In genomic region chr10:80406249-80406648, GRCh38 we compare ENCODE assay signal across 28 cellular contexts. TPM values are rescaled to one million over a fixed set of nuclear protein-coding genes. Genes with fewer than 3 reads are reported as not detected.
A peak's percentile ranks its signal among the peaks of the same experiment; 100 is the strongest.
DNase-seq lines count a peak whose midpoint lies in the region; ATAC-seq, FAIRE-seq and TF ChIP-seq lines count a peak whose summit lies in the region.
"Had no signal": no experiment of that assay in that cellular context is flagged by ENCODE, and none has a peak within 500 bp of the region (broad histone marks: within the 10 kb centered on the region; RNA-seq: fewer than 3 reads in every experiment).

No MANE protein-coding gene starts in this region.

- BruUV-seq in endothelial cell of umbilical vein (replicated peaks; lab: Mats Ljungman, UMichigan) = no TSS peak
- no TSS peak for BruUV-seq in PC-9 (replicated peaks; lab: Mats Ljungman, UMichigan)

- peak overlapping the region; percentile 40 for H3K4me3 Mint-ChIP-seq in nephron progenitor cell
- H3K4me3 Mint-ChIP-seq: activated T-cell treated with anti-CD3 and anti-CD28 coated beads, Interleukin-2, amount 50 U/mL, for 72 hours had no signal

- 45 to 67% methylated on average over 4 of the region's 4 CpGs for WGBS in heart right ventricle, 2 donors
- WGBS in trophoblast cell (ENCODE audit: extremely low coverage, insufficient coverage, insufficient read length) = no CpG with 5 or more reads among the region's 4 CpGs
- 62 to 71% methylated on average over 4 of the region's 4 CpGs for WGBS in body of pancreas, 2 donors

- H4K91ac ChIP-seq in trophoblast cell (ENCODE audit: low read depth, low read length) = no peak overlapping the region

- POLR2A ChIA-PET in endothelial cell of umbilical vein (lab: Charles Lee) (no interaction called here), PC-9 (lab: Charles Lee; ENCODE audit: unreplicated experiment) (interaction anchor here (1.0 kb wide), 1 partner anchor 18 kb away, joined by 6 read pairs; no protein-coding TSS in a partner anchor)

- H3K79me2 ChIP-seq in endothelial cell of umbilical vein (ENCODE audit: control insufficient read depth, insufficient read depth, low read length) = peaks cover 28% of the 10 kb centered on the region
- H3K79me2 ChIP-seq in PC-9 (ENCODE audit: low read depth) = peaks cover 25% of the 10 kb centered on the region
- peaks cover 5% of the 10 kb centered on the region for H3K79me2 ChIP-seq in trophoblast cell (ENCODE audit: control insufficient read depth, insufficient read depth, low read length, poor library complexity)

- H3K27me3 Mint-ChIP-seq in nephron progenitor cell (ENCODE audit: low read depth, poor library complexity) = no peaks in the 10 kb centered on the region

- H3K4me2 ChIP-seq in endothelial cell of umbilical vein (ENCODE audit: insufficient read depth, low read length) = no peak overlapping the region
- H3K4me2 ChIP-seq in PC-9 = no peak overlapping the region
- no peak overlapping the region for H3K4me2 ChIP-seq in trophoblast cell (ENCODE audit: low read length)
- H3K4me2 ChIP-seq: SK-N-SH had no signal

- H2BK12ac ChIP-seq in trophoblast cell (ENCODE audit: low read length) = no peak overlapping the region

- peak overlapping the region; percentile 92 for H3K27ac Mint-ChIP-seq in nephron progenitor cell
- H3K27ac Mint-ChIP-seq: activated T-cell treated with anti-CD3 and anti-CD28 coated beads, Interleukin-2, amount 50 U/mL, for 72 hours had no signal

- H3K4me1 ChIP-seq in heart right ventricle (peaks cover 3 to 49% (median 31%) of the 10 kb centered on the region in 9 donors), endothelial cell of umbilical vein (ENCODE audit: control insufficient read depth, extremely low read depth, insufficient read depth, low read length) (peaks cover 21% of the 10 kb centered on the region), PC-9 (replicated peaks; ENCODE audit: insufficient read depth) (peaks cover 24% of the 10 kb centered on the region), trophoblast cell (ENCODE audit: control insufficient read depth in 1 of 2, insufficient read depth in 2 of 2, low read length in 2 of 2) (peaks cover 15 to 16% of the 10 kb centered on the region in 2 experiments), body of pancreas (peaks cover 28% of the 10 kb centered on the region)
- H3K4me1 ChIP-seq: breast epithelium had no signal

- H2BK120ac ChIP-seq in trophoblast cell (ENCODE audit: insufficient read depth, low read length, poor library complexity) = no peak overlapping the region

- no peaks in the 10 kb centered on the region for H4K20me1 ChIP-seq in endothelial cell of umbilical vein (replicated peaks; ENCODE audit: control insufficient read depth, extremely low read depth, insufficient read depth, low read length)
- no peaks in the 10 kb centered on the region; the same call in 1 of the 2 replicates for H4K20me1 ChIP-seq in PC-9 (ENCODE audit: insufficient read depth)

- ATAC-seq in heart right ventricle (peak in 1 of 8 donors; percentile 16), left ventricle myocardium superior (no peak), body of pancreas (no peak)
- ATAC-seq: activated T-cell treated with anti-CD3 and anti-CD28 coated beads, Interleukin-2, amount 50 U/mL, for 72 hours; GM12878; left cardiac atrium; naive thymus-derived CD8-positive, alpha-beta T cell; upper lobe of right lung had no signal

- H3K14ac ChIP-seq in trophoblast cell (ENCODE audit: low read length) = no peak overlapping the region

- H3K27ac ChIP-seq in heart right ventricle (peak overlapping the region in 6 of 10 donors; percentile 18 to 83 (median 38)), endothelial cell of umbilical vein (ENCODE audit: insufficient read depth, low read depth, low read length) (no peak overlapping the region), PC-9 (no peak overlapping the region), trophoblast cell (ENCODE audit: low read depth, low read length) (no peak overlapping the region), body of pancreas (no peak overlapping the region)
- H3K27ac ChIP-seq: upper lobe of right lung had no signal

- no peaks in the 10 kb centered on the region for H3K9me3 Mint-ChIP-seq in nephron progenitor cell
- H3K9me3 Mint-ChIP-seq: activated T-cell treated with anti-CD3 and anti-CD28 coated beads, Interleukin-2, amount 50 U/mL, for 72 hours; naive thymus-derived CD8-positive, alpha-beta T cell had no signal

- H3K4ac ChIP-seq in trophoblast cell (ENCODE audit: low read depth, low read length) = no peak overlapping the region

- CTCF ChIA-PET in endothelial cell of umbilical vein (lab: Charles Lee) = interaction anchor here (1.0 to 1.2 kb wide), 6 partner anchors 10 to 190 kb away, joined by 3 to 4 read pairs (median 3); no protein-coding TSS in a partner anchor
- CTCF ChIA-PET in PC-9 (lab: Charles Lee) = no interaction called here

- H3K79me1 ChIP-seq in trophoblast cell (ENCODE audit: low read length) = peaks cover 11% of the 10 kb centered on the region

- peaks cover 52% of the 10 kb centered on the region for H3K4me1 Mint-ChIP-seq in nephron progenitor cell

- H3K9me1 ChIP-seq in endothelial cell of umbilical vein (replicated peaks; ENCODE audit: control insufficient read depth, extremely low read depth, insufficient read depth, low read length) = no peaks in the 10 kb centered on the region

- dilution Hi-C loops in endothelial cell of umbilical vein (cut with MboI; ENCODE audit: extremely low pct_ligation_motif_present, low sequenced_read_pairs) = no loop called here

- H4K8ac ChIP-seq in trophoblast cell (ENCODE audit: low read depth, low read length) = no peak overlapping the region

- no peak overlapping the region for H3K18ac ChIP-seq in trophoblast cell (ENCODE audit: low read length)

- H3K9ac ChIP-seq in endothelial cell of umbilical vein (replicated peaks; ENCODE audit: extremely low read depth, insufficient read depth, low read length) = no peak overlapping the region
- H3K9ac ChIP-seq in trophoblast cell (ENCODE audit: low read length) = no peak overlapping the region
- H3K9ac ChIP-seq: SK-N-SH had no signal

- no peaks in the 10 kb centered on the region for H3K9me2 ChIP-seq in PC-9 (ENCODE audit: insufficient read depth)
- H3K9me2 ChIP-seq: SK-N-SH had no signal

- no peak for TF ChIP-seq CTCF in heart right ventricle (IDR thresholded peaks at IDR 0.05)
- TF ChIP-seq CTCF in endothelial cell of umbilical vein (IDR thresholded peaks at IDR 0.05; ENCODE audit: extremely low read depth in 1 of 2, insufficient read depth in 1 of 2, low read depth in 1 of 2, low read length in 2 of 2) = no peak
- no peak for TF ChIP-seq CTCF in nephron progenitor cell (IDR thresholded peaks at IDR 0.05)
- no peak for TF ChIP-seq CTCF in PC-9 (conservative IDR thresholded peaks at IDR 0.05)
- no peak for TF ChIP-seq CTCF in body of pancreas (IDR thresholded peaks at IDR 0.05)

- H3K9me3 ChIP-seq in heart right ventricle (no peaks in the 10 kb centered on the region), endothelial cell of umbilical vein (replicated peaks; ENCODE audit: control insufficient read depth, insufficient read depth, low read length) (no peaks in the 10 kb centered on the region), PC-9 (ENCODE audit: insufficient read depth, low read depth) (no peaks in the 10 kb centered on the region), trophoblast cell (ENCODE audit: insufficient read depth, low read depth, low read length) (no peaks in the 10 kb centered on the region), body of pancreas (no peaks in the 10 kb centered on the region)
- H3K9me3 ChIP-seq: BE2C, breast epithelium, SK-N-SH, upper lobe of right lung had no signal

- no peak overlapping the region for H2AK5ac ChIP-seq in trophoblast cell (ENCODE audit: low read length)

- FAIRE-seq in endothelial cell of umbilical vein (lab: Jason Lieb, UNC) = no peak
- FAIRE-seq: A204.1, GM12878, HTR-8/SVneo had no signal

- no peak overlapping the region for H2BK5ac ChIP-seq in trophoblast cell (ENCODE audit: low read depth, low read length, poor library complexity)

- intact Hi-C loops in heart right ventricle (cut with DNase I) = loop anchor here in 1 of 10 donors (5.0 kb wide), 1 partner anchor 46 kb away; the partner anchor contains the start of gene TSPAN14
- intact Hi-C loops in left ventricle myocardium superior (cut with micrococcal nuclease) = no loop called here
- intact Hi-C loops in endothelial cell of umbilical vein (cut with micrococcal nuclease) = no loop called here
- intact Hi-C loops in PC-9 (cut with micrococcal nuclease; ENCODE audit: unreplicated experiment) = no loop called here
- intact Hi-C loops in body of pancreas (cut with DNase I) = no loop called here

- H3K36me3 ChIP-seq in heart right ventricle = no peaks in the 10 kb centered on the region
- no peaks in the 10 kb centered on the region for H3K36me3 ChIP-seq in endothelial cell of umbilical vein (ENCODE audit: control insufficient read depth in 2 of 2, extremely low read depth in 1 of 2, insufficient read depth in 2 of 2, low read length in 2 of 2)
- no peaks in the 10 kb centered on the region for H3K36me3 ChIP-seq in PC-9 (ENCODE audit: low read depth)
- H3K36me3 ChIP-seq in trophoblast cell (ENCODE audit: control insufficient read depth in 1 of 2, insufficient read depth in 2 of 2, low read length in 2 of 2) = no peaks in the 10 kb centered on the region
- no peaks in the 10 kb centered on the region for H3K36me3 ChIP-seq in body of pancreas (replicated peaks in 1 of 2; ENCODE audit: insufficient read depth in 1 of 2, low read depth in 2 of 2)
- H3K36me3 ChIP-seq: BE2C, breast epithelium, upper lobe of right lung had no signal

- H3F3A ChIP-seq in PC-9 (ENCODE audit: insufficient read depth, low read depth) = peaks cover 20% of the 10 kb centered on the region; the same call in 1 of the 2 replicates

- TF ChIP-seq POLR2A in endothelial cell of umbilical vein (IDR thresholded peaks at IDR 0.05; ENCODE audit: low read depth, low read length) (no peak), body of pancreas (IDR thresholded peaks at IDR 0.05) (no peak)

- no peak overlapping the region for H3K23ac ChIP-seq in trophoblast cell (ENCODE audit: low read length)

- H3K27me3 ChIP-seq in heart right ventricle = peaks cover 0 to 9% (median 0%) of the 10 kb centered on the region in 7 donors
- no peaks in the 10 kb centered on the region for H3K27me3 ChIP-seq in endothelial cell of umbilical vein (ENCODE audit: control insufficient read depth in 2 of 2, insufficient read depth in 2 of 2, low read length in 2 of 2)
- H3K27me3 ChIP-seq in PC-9 (ENCODE audit: insufficient read depth, low read depth) = no peaks in the 10 kb centered on the region
- H3K27me3 ChIP-seq in trophoblast cell (ENCODE audit: insufficient read depth, low read length) = no peaks in the 10 kb centered on the region
- H3K27me3 ChIP-seq in body of pancreas = no peaks in the 10 kb centered on the region
- H3K27me3 ChIP-seq: BE2C, breast epithelium, upper lobe of right lung had no signal

- no peaks in the 10 kb centered on the region for H3K36me3 Mint-ChIP-seq in nephron progenitor cell (ENCODE audit: low read depth)
- H3K36me3 Mint-ChIP-seq: naive thymus-derived CD8-positive, alpha-beta T cell had no signal

- H3K4me3 ChIP-seq in heart right ventricle (no peak overlapping the region), endothelial cell of umbilical vein (replicated peaks in 1 of 3; ENCODE audit: insufficient read depth in 1 of 3, low read depth in 1 of 3, low read length in 3 of 3) (no peak overlapping the region), PC-9 (no peak overlapping the region), trophoblast cell (ENCODE audit: low read depth, low read length) (no peak overlapping the region), body of pancreas (no peak overlapping the region)
- H3K4me3 ChIP-seq: breast epithelium, GM12878, upper lobe of right lung had no signal

- DNase-seq in heart right ventricle (no peak), left ventricle myocardium superior (no peak), endothelial cell of umbilical vein (ENCODE audit: low read depth, low spot score) (peak; percentile 34), nephron progenitor cell (no peak), PC-9 (no peak), trophoblast cell (no peak), NCI-H2196 (lab: John Stamatoyannopoulos, UW; ENCODE audit: unreplicated experiment) (no peak), body of pancreas (no peak)
- DNase-seq: activated CD4-positive, alpha-beta T cell treated with anti-CD3 and anti-CD28 coated beads for 48 hours; activated naive CD4-positive, alpha-beta T cell treated with Interleukin-2 at 50 U/mL for 16 hours; activated T-cell treated with anti-CD3 and anti-CD28 coated beads, Interleukin-2, amount 50 U/mL, for 72 hours; BE2C; cortex of kidney; DND-41; left cardiac atrium; naive thymus-derived CD8-positive, alpha-beta T cell; NCI-H748 treated with DMSO at 0.1 percent for 48 hours; RPMI8226; SK-N-SH; T-helper 2 cell; upper lobe of right lung had no signal

- no peak overlapping the region for H4K12ac ChIP-seq in trophoblast cell (ENCODE audit: low read depth, low read length)

- H2AFZ ChIP-seq in endothelial cell of umbilical vein (ENCODE audit: low read depth, low read length) (no peak overlapping the region), PC-9 (no peak overlapping the region), trophoblast cell (ENCODE audit: insufficient read depth, low read length, poor library complexity) (no peak overlapping the region)

RNA-seq across cellular contexts. Expression of gene PRXL2A, which starts 2.1 kb away (rescaled TPM):
- 100 to 1,000 TPM in 3 of 10 donors, 10 to 100 TPM in 7; 57.3 to 135 (median 84.3) TPM for total RNA-seq in heart right ventricle
- 10 to 100 TPM; 46.0 to 54.6 TPM for polyA plus RNA-seq in heart right ventricle
- 119 TPM for total RNA-seq in left ventricle myocardium superior
- total RNA-seq in endothelial cell of umbilical vein = 290 and 321 TPM in 2 replicates
- polyA plus RNA-seq in endothelial cell of umbilical vein = 68.1 and 113 TPM in 2 replicates
- 215 and 226 TPM in 2 replicates for polyA plus RNA-seq in endothelial cell of umbilical vein (2011; cell fraction: cytosol; rRNA removed)
- polyA plus RNA-seq in endothelial cell of umbilical vein (2011; cell fraction: nucleus; rRNA removed) = 92.3 and 112 TPM in 2 replicates
- 256 and 281 TPM in 2 replicates for polyA plus RNA-seq in endothelial cell of umbilical vein (2012)
- polyA minus RNA-seq in endothelial cell of umbilical vein = 99.3 and 99.6 TPM in 2 replicates
- polyA minus RNA-seq in endothelial cell of umbilical vein (2011; cell fraction: cytosol; rRNA and poly(A)+ RNA removed) = 8.0 TPM
- 28.6 and 41.4 TPM in 2 replicates for polyA minus RNA-seq in endothelial cell of umbilical vein (2011; cell fraction: nucleus; rRNA and poly(A)+ RNA removed)
- total RNA-seq in PC-9 (2021) = 88.7 and 105 TPM in 2 replicates
- polyA plus RNA-seq in trophoblast cell (2013) = 41.6 and 43.8 TPM in 2 replicates
- total RNA-seq in body of pancreas = 100 to 1,000 TPM in 1 of 2 donors, 10 to 100 TPM in 1; 40.7 to 110 TPM

RNA-seq across cellular contexts. Expression of gene TSPAN14, which starts 47.9 kb away (rescaled TPM):
- total RNA-seq in heart right ventricle (10 to 100 TPM; 21.7 to 57.2 (median 27.6) TPM), left ventricle myocardium superior (41.2 TPM), endothelial cell of umbilical vein (237 and 242 TPM in 2 replicates), PC-9 (2021) (114 and 135 TPM in 2 replicates), body of pancreas (10 to 100 TPM; 22.3 to 63.0 TPM)
- polyA plus RNA-seq in heart right ventricle (10 to 100 TPM; 16.9 to 35.0 TPM), endothelial cell of umbilical vein (210 and 211 TPM in 2 replicates)
- polyA plus RNA-seq in endothelial cell of umbilical vein (2011; cell fraction: cytosol; rRNA removed) = 175 and 189 TPM in 2 replicates
- polyA plus RNA-seq in endothelial cell of umbilical vein (2011; cell fraction: nucleus; rRNA removed) = 188 and 193 TPM in 2 replicates
- 199 and 207 TPM in 2 replicates for polyA plus RNA-seq in endothelial cell of umbilical vein (2012)
- polyA minus RNA-seq in endothelial cell of umbilical vein = 175 and 203 TPM in 2 replicates
- 8.0 TPM for polyA minus RNA-seq in endothelial cell of umbilical vein (2011; cell fraction: cytosol; rRNA and poly(A)+ RNA removed)
- 82.2 and 84.2 TPM in 2 replicates for polyA minus RNA-seq in endothelial cell of umbilical vein (2011; cell fraction: nucleus; rRNA and poly(A)+ RNA removed)
- 77.2 and 78.0 TPM in 2 replicates for polyA plus RNA-seq in trophoblast cell (2013)

RNA-seq across cellular contexts. Expression of gene DYDC2, which starts 49.7 kb away (rescaled TPM):
- not detected for total RNA-seq in heart right ventricle
- polyA plus RNA-seq in heart right ventricle = not detected
- not detected for total RNA-seq in left ventricle myocardium superior
- not detected in 2 replicates for total RNA-seq in endothelial cell of umbilical vein
- not detected in 2 replicates for polyA plus RNA-seq in endothelial cell of umbilical vein
- polyA plus RNA-seq in endothelial cell of umbilical vein (2011; cell fraction: cytosol; rRNA removed) = not detected in 2 replicates
- not detected in 2 replicates for polyA plus RNA-seq in endothelial cell of umbilical vein (2011; cell fraction: nucleus; rRNA removed)
- not detected in 2 replicates for polyA plus RNA-seq in endothelial cell of umbilical vein (2012)
- not detected in 2 replicates for polyA minus RNA-seq in endothelial cell of umbilical vein
- polyA minus RNA-seq in endothelial cell of umbilical vein (2011; cell fraction: cytosol; rRNA and poly(A)+ RNA removed) = not detected
- not detected in 2 replicates for polyA minus RNA-seq in endothelial cell of umbilical vein (2011; cell fraction: nucleus; rRNA and poly(A)+ RNA removed)
- total RNA-seq in PC-9 (2021) = not detected in 2 replicates
- 0.04 TPM in 1 of 2 replicates, not detected in the other for polyA plus RNA-seq in trophoblast cell (2013)
- not detected for total RNA-seq in body of pancreas
- total RNA-seq: activated T-cell treated with anti-CD3 and anti-CD28 coated beads, Interleukin-2, amount 50 U/mL, for 72 hours; fibroblast of lung; glomerular endothelial cell; GM12878; left cardiac atrium; naive thymus-derived CD8-positive, alpha-beta T cell; upper lobe of right lung had no signal
- polyA plus RNA-seq: fibroblast of lung; naive thymus-derived CD8-positive, alpha-beta T cell had no signal

RNA-seq across cellular contexts. Expression of gene DYDC1, which starts 49.7 kb away (rescaled TPM):
- total RNA-seq in heart right ventricle (not detected), left ventricle myocardium superior (not detected), endothelial cell of umbilical vein (not detected in 2 replicates), PC-9 (2021) (not detected in 2 replicates), body of pancreas (not detected)
- polyA plus RNA-seq in heart right ventricle (not detected), endothelial cell of umbilical vein (not detected in 2 replicates)
- polyA plus RNA-seq in endothelial cell of umbilical vein (2011; cell fraction: cytosol; rRNA removed) = not detected in 2 replicates
- polyA plus RNA-seq in endothelial cell of umbilical vein (2011; cell fraction: nucleus; rRNA removed) = not detected in 2 replicates
- not detected in 2 replicates for polyA plus RNA-seq in endothelial cell of umbilical vein (2012)
- not detected in 2 replicates for polyA minus RNA-seq in endothelial cell of umbilical vein
- polyA minus RNA-seq in endothelial cell of umbilical vein (2011; cell fraction: cytosol; rRNA and poly(A)+ RNA removed) = not detected
- polyA minus RNA-seq in endothelial cell of umbilical vein (2011; cell fraction: nucleus; rRNA and poly(A)+ RNA removed) = not detected in 2 replicates
- polyA plus RNA-seq in trophoblast cell (2013) = not detected in 2 replicates
- total RNA-seq: activated T-cell treated with anti-CD3 and anti-CD28 coated beads, Interleukin-2, amount 50 U/mL, for 72 hours; breast epithelium; fibroblast of lung; glomerular endothelial cell; GM12878; H4; left cardiac atrium; naive thymus-derived CD8-positive, alpha-beta T cell; upper lobe of right lung had no signal
- polyA plus RNA-seq: fibroblast of lung; GM12878; naive thymus-derived CD8-positive, alpha-beta T cell; SK-N-SH had no signal

Comparison
In these comparisons a context has a peak if more than half of its experiments do, and no peak if none do; other contexts are left out.
1. H3K27ac ChIP-seq: peak in heart right ventricle (6 of 10); none in endothelial cell of umbilical vein (single experiment), PC-9 (single experiment), trophoblast cell (single experiment) and body of pancreas (0 of 4).